Comparison of ENCODE assay signal across 1 cellular context in genomic region chr4:15001825-15002658, GRCh38.
TF ChIP-seq lines count a peak whose summit lies in the region.

Gene CPEB2, plus strand, starts transcription at chr4:15002481. Its CDS starts 193 bp downstream, at chr4:15002674.

TF ChIP-seq in K562, 482 proteins besides CTCF, POLR2A, EP300 and RAD21 (continued from another document):
- TF ChIP-seq E2F5 (CRISPR knock-in tag; IDR thresholded peaks at IDR 0.05) (0 out of 2 replicates have a peak, but pooled peaks have one; percentile 29), CREB3L1 (IDR thresholded peaks at IDR 0.05; ENCODE audit: borderline replicate concordance, low read depth) (peak; percentile 56), POLR2B (IDR thresholded peaks at IDR 0.05; ENCODE audit: low read depth, partially characterized antibody) (peak; percentile 71), RFX1 (IDR thresholded peaks at IDR 0.05) (peak; percentile 53; the same call in 1 of the 2 replicates), ZNF175 (CRISPR knock-in tag; IDR thresholded peaks at IDR 0.05; ENCODE audit: low read depth) (peak; percentile 89), XRCC3 (IDR thresholded peaks at IDR 0.05) (no peak), SPI1 (IDR thresholded peaks at IDR 0.05; ENCODE audit: borderline replicate concordance, low read depth, low read length) (peak; percentile 15; the same call in 1 of the 2 replicates), YY1 (IDR thresholded peaks at IDR 0.05; ENCODE audit: borderline replicate concordance in 1 of 3, control insufficient read depth in 1 of 3, extremely low read depth in 1 of 3, insufficient read depth in 3 of 3, insufficient read length in 1 of 3, insufficient replicate concordance in 2 of 3, low read depth in 1 of 3, low read length in 2 of 3) (peak in 2 of 3 experiments; percentile 59 to 61), BCOR (IDR thresholded peaks at IDR 0.05) (peak; percentile 64; the same call in 1 of the 2 replicates), TAF1 (IDR thresholded peaks at IDR 0.05; ENCODE audit: control insufficient read depth, extremely low read depth, insufficient read depth, low read length, severe bottlenecking) (peak; percentile 21), TFAP4 (CRISPR knock-in tag; IDR thresholded peaks at IDR 0.05; ENCODE audit: borderline replicate concordance) (peak; percentile 48), FOXP1 (CRISPR knock-in tag; IDR thresholded peaks at IDR 0.05) (peak; percentile 87), ZFX (CRISPR knock-in tag; IDR thresholded peaks at IDR 0.05) (peak; percentile 76), GABPB1 (CRISPR knock-in tag; IDR thresholded peaks at IDR 0.05) (peak; percentile 55), ATF7 (IDR thresholded peaks at IDR 0.05) (peak; percentile 43), SMAD4 (CRISPR knock-in tag; conservative IDR thresholded peaks at IDR 0.05) (peak; percentile 73), TRIM24 (IDR thresholded peaks at IDR 0.05) (no peak), RNF2 (IDR thresholded peaks at IDR 0.05) (no peak), NFE2 (IDR thresholded peaks at IDR 0.05; ENCODE audit: low read depth) (0 out of 2 replicates have a peak, but pooled peaks have one; percentile 10), NFIC (IDR thresholded peaks at IDR 0.05) (peak; percentile 63), ATF1 (CRISPR knock-in tag; IDR thresholded peaks at IDR 0.05) (peak; percentile 20; the same call in 1 of the 2 replicates), ATF1 (tag; IDR thresholded peaks at IDR 0.05) (peak; percentile 94), CXXC5 (CRISPR knock-in tag; IDR thresholded peaks at IDR 0.05) (peak; percentile 96), SOX6 (IDR thresholded peaks at IDR 0.05) (peak; percentile 48)
